In the genomic region with DNA sequence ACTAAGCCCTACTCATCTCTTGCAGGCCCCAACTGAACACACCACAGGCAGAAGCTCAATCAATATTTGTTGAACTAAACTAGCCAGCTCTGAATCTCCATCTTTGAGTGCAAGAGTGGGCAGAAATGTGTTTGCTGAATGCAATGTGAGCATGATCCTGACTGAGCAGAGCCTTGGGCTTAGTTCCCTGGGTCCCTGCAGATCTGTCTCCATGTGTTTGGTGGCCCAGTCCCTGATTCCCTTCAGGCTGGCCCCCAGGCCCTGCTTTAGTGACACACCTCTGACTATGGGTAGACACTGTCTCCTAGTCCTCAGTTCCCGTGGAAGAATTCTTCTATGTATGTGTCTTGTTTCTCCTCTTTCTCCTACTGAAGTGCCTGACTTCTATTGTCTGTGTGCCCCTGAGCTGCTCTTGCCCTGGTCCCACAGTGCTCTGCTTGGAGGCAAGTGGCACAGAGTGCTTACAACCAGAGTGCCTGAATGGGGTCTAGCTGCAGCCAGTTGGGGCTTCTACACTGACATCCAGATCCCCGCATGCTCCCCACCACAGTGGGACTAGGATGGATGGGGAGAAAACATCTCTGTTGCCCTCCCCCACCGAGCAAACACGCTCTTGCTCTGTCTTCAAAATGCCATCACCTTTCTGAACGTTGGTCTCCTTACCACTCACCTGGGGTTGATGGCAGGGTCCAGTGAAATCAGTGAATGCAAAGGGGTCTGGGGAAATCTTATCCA, we compare ENCODE assay signal across 19 cellular contexts.
"Had no signal": no experiment of that assay in that cellular context is flagged by ENCODE, and none has a peak within 500 bp of the region (broad histone marks: within the 10 kb centered on the region; RNA-seq: fewer than 3 reads in every experiment).

No MANE protein-coding gene starts in this region.

- H3K4me3 ChIP-seq: pancreas, skin epidermis, thoracic aorta had no signal

- H3K27me3 ChIP-seq: pancreas had no signal

- H3K36me3 ChIP-seq: pancreas, thoracic aorta had no signal

- H3K9me3 ChIP-seq: pancreas, thoracic aorta had no signal

- H3K27ac Mint-ChIP-seq: activated naive CD4-positive, alpha-beta T cell treated with anti-CD3 and anti-CD28 coated beads for 36 hours; stimulated activated naive CD8-positive, alpha-beta T cell treated with anti-CD3 and anti-CD28 coated beads, Interleukin-15, Interleukin-2, amounts not matched to agents 100 ng/mL and 50 ng/mL, for 24 hours; T-cell had no signal

- FAIRE-seq: astrocyte, endothelial cell of umbilical vein, pancreas had no signal

- H3K27me3 Mint-ChIP-seq: stimulated activated naive CD8-positive, alpha-beta T cell treated with anti-CD3 and anti-CD28 coated beads, Interleukin-15, Interleukin-2, amounts not matched to agents 100 ng/mL and 50 ng/mL, for 24 hours had no signal

- H3K27ac ChIP-seq: pancreas, skin epidermis, thoracic aorta had no signal

- H3K4me3 Mint-ChIP-seq: activated naive CD4-positive, alpha-beta T cell treated with anti-CD3 and anti-CD28 coated beads for 36 hours; stimulated activated naive CD8-positive, alpha-beta T cell treated with anti-CD3 and anti-CD28 coated beads, Interleukin-15, Interleukin-2, amounts not matched to agents 100 ng/mL and 50 ng/mL, for 24 hours; T-cell had no signal

- ATAC-seq: activated CD4-positive, CD25-positive, alpha-beta regulatory T cell treated with anti-CD3 and anti-CD28 coated beads, Interleukin-2, amount 50 U/mL, for 24 hours; pancreas; right cardiac atrium; T-cell had no signal

- DNase-seq: activated CD4-positive, alpha-beta T cell treated with anti-CD3 and anti-CD28 coated beads, Interleukin-2, amount 50 U/mL, for 1 hour; activated naive CD4-positive, alpha-beta T cell treated with anti-CD3 and anti-CD28 coated beads for 36 hours; activated T-cell treated with anti-CD3 and anti-CD28 coated beads for 4 hours; central memory CD4-positive, alpha-beta T cell; cortex of kidney; effector CD8-positive, alpha-beta T cell; foreskin fibroblast; kidney glomerular epithelial cell; right cardiac atrium; stimulated activated CD4-positive, alpha-beta T cell treated with anti-CD3 and anti-CD28 coated beads, Interleukin-4, amount 100 ng/mL, for 24 hours; T-cell; T-helper 9 cell had no signal

- H3K9me3 Mint-ChIP-seq: activated naive CD4-positive, alpha-beta T cell treated with anti-CD3 and anti-CD28 coated beads for 36 hours; stimulated activated naive CD8-positive, alpha-beta T cell treated with anti-CD3 and anti-CD28 coated beads, Interleukin-15, Interleukin-2, amounts not matched to agents 100 ng/mL and 50 ng/mL, for 24 hours; T-cell had no signal

- H3K4me1 ChIP-seq: pancreas had no signal
